In the genomic region with DNA sequence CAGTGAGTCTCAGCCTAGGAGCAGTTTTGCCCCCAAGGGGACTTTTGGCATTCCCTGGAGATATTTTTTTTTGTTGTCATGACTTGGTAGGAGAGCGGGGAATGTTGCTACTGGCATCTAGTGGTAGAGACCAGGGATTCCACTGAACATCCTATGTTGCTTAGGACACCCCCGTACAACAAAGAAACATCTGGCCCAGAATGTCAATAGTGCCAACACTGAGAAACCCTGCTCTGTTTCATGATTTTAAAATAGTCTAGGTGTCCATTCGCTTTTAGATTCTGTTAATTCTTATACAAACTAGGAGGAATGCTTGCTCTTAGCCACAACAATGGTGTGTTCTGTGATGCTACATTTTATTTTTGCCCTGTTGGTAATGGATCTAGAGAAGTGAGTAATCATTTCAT, we compare ENCODE assay signal across 10 cellular contexts.
DNase-seq lines count a peak whose midpoint lies in the region; ATAC-seq and TF ChIP-seq lines count a peak whose summit lies in the region.
"Had no signal": no experiment of that assay in that cellular context is flagged by ENCODE, and none has a peak within 500 bp of the region (broad histone marks: within the 10 kb centered on the region; RNA-seq: fewer than 3 reads in every experiment).

No MANE protein-coding gene starts in this region.

- H3K9me3 ChIP-seq in endodermal cell (ENCODE audit: control insufficient read depth, low read length) (no peaks in the 10 kb centered on the region), Karpas-422 (ENCODE audit: low read length) (no peaks in the 10 kb centered on the region)

- H2AFZ ChIP-seq in Karpas-422 (ENCODE audit: low read length): no peak overlapping the region

- peak; percentile 3 for DNase-seq in NCI-H226
- peak; percentile 68 for DNase-seq in endodermal cell
- peak; percentile 23 for DNase-seq in non-pigmented ciliary epithelial cell (ENCODE audit: low read depth)
- DNase-seq in coronary artery (ENCODE audit: low spot score): no peak
- no peak for DNase-seq in Karpas-422
- DNase-seq: stimulated activated naive CD4-positive, alpha-beta T cell had no signal

- peak overlapping the region; percentile 60 for H3K27ac Mint-ChIP-seq in endodermal cell

- no peaks in the 10 kb centered on the region for H3K9me2 ChIP-seq in Karpas-422 (replicated peaks; ENCODE audit: insufficient read depth, low read length)

- H3K4me1 Mint-ChIP-seq in endodermal cell: peaks cover 21% of the 10 kb centered on the region

- TF ChIP-seq CTCF in GM12872 (IDR thresholded peaks at IDR 0.05; ENCODE audit: insufficient read depth, low read depth, low read length): peak; percentile 32; the same call in 2 of the 3 replicates
- peak; percentile 88 for TF ChIP-seq CTCF in endodermal cell (conservative IDR thresholded peaks at IDR 0.05)
- TF ChIP-seq CTCF in coronary artery (IDR thresholded peaks at IDR 0.05): no peak

- ATAC-seq in HG03135 (IDR thresholded peaks at IDR 0.05; ENCODE audit: unreplicated experiment): no peak
- ATAC-seq in GM21529 (IDR thresholded peaks at IDR 0.05; ENCODE audit: unreplicated experiment): no peak

- no peak overlapping the region for H3K4me2 ChIP-seq in Karpas-422 (ENCODE audit: low read depth, low read length, poor library complexity, severe bottlenecking)

- H3K9ac ChIP-seq in endodermal cell (ENCODE audit: extremely low read depth, low read length, poor library complexity, severe bottlenecking) (no peak overlapping the region), Karpas-422 (ENCODE audit: low read length) (no peak overlapping the region)

- H3K27me3 ChIP-seq in endodermal cell (ENCODE audit: control insufficient read depth, insufficient read depth, low read length, poor library complexity, severe bottlenecking): no peaks in the 10 kb centered on the region
- H3K27me3 ChIP-seq in Karpas-422 (ENCODE audit: low read length): no peaks in the 10 kb centered on the region

- 0 out of 2 replicates have a peak, but pooled peaks cover 3% of the 10 kb centered on the region for H4K20me1 ChIP-seq in Karpas-422 (ENCODE audit: insufficient read depth, low read depth, low read length)

- H3K27me3 Mint-ChIP-seq in endodermal cell (ENCODE audit: insufficient read depth): no peaks in the 10 kb centered on the region
- H3K27me3 Mint-ChIP-seq: IgD-negative memory B cell had no signal

- peaks cover 7% of the 10 kb centered on the region for H3K36me3 Mint-ChIP-seq in endodermal cell (ENCODE audit: low read depth)

- WGBS in endodermal cell (ENCODE audit: insufficient coverage in 1 of 2, insufficient read length in 1 of 2), 2 experiments: 71 to 72% methylated on average over 2 to 3 of the region's 3 CpGs

- H3K79me2 ChIP-seq in Karpas-422 (ENCODE audit: low read length): no peaks in the 10 kb centered on the region

- no peak overlapping the region for H3K4me3 ChIP-seq in endodermal cell (ENCODE audit: low read length)
- H3K4me3 ChIP-seq in coronary artery: no peak overlapping the region
- no peak overlapping the region for H3K4me3 ChIP-seq in Karpas-422 (ENCODE audit: low read length)

- peaks cover 21% of the 10 kb centered on the region for H3K36me3 ChIP-seq in endodermal cell (ENCODE audit: control insufficient read depth, insufficient read depth, low read length)
- no peaks in the 10 kb centered on the region for H3K36me3 ChIP-seq in Karpas-422 (ENCODE audit: insufficient read depth, low read length)

- no peak overlapping the region for H3K4me3 Mint-ChIP-seq in endodermal cell
- H3K4me3 Mint-ChIP-seq: IgD-negative memory B cell had no signal

- no peaks in the 10 kb centered on the region for H3K9me3 Mint-ChIP-seq in endodermal cell

- H3K4me1 ChIP-seq in endodermal cell (ENCODE audit: control insufficient read depth, insufficient read depth, low read length): no peaks in the 10 kb centered on the region
- H3K4me1 ChIP-seq in Karpas-422 (ENCODE audit: low read length): peaks cover 9% of the 10 kb centered on the region

- H3K27ac ChIP-seq in endodermal cell (ENCODE audit: low read depth, low read length): no peak overlapping the region
- H3K27ac ChIP-seq in coronary artery: no peak overlapping the region
- H3K27ac ChIP-seq in Karpas-422 (ENCODE audit: low read length): no peak overlapping the region

Comparison
In these comparisons a context has a peak if more than half of its experiments do, and no peak if none do; other contexts are left out.
1. DNase-seq: peak in NCI-H226 (single experiment), endodermal cell (single experiment) and non-pigmented ciliary epithelial cell (single experiment); none in coronary artery (single experiment) and Karpas-422 (single experiment).